Comparison of ENCODE assay signal across 35 cellular contexts in genomic region chr7:41762641-41763040, GRCh38. TPM values are rescaled to one million over a fixed set of nuclear protein-coding genes. Genes with fewer than 3 reads are reported as not detected.
"Had no signal": no experiment of that assay in that cellular context is flagged by ENCODE, and none has a peak within 500 bp of the region (broad histone marks: within the 10 kb centered on the region; RNA-seq: fewer than 3 reads in every experiment).

No MANE protein-coding gene starts in this region.

- H3K4me3 ChIP-seq: adrenal gland, body of pancreas, breast epithelium had no signal

- H3K36me3 Mint-ChIP-seq: activated CD4-positive, alpha-beta memory T cell treated with anti-CD3 and anti-CD28 coated beads for 36 hours; activated naive CD8-positive, alpha-beta T cell treated with anti-CD3 and anti-CD28 coated beads for 36 hours had no signal

- H3K4me3 Mint-ChIP-seq: activated B cell treated with CpG ODN at 0.5 μM for 24 hours; activated CD4-positive, alpha-beta memory T cell treated with anti-CD3 and anti-CD28 coated beads for 36 hours; activated CD4-positive, alpha-beta T cell treated with anti-CD3 and anti-CD28 coated beads, Interleukin-2, amount 10 ng/mL, durations not matched to agents 24 days and 14 days; activated CD8-positive, alpha-beta T cell treated with anti-CD3 and anti-CD28 coated beads for 36 hours; activated naive CD4-positive, alpha-beta T cell treated with anti-CD3 and anti-CD28 coated beads for 36 hours; activated naive CD8-positive, alpha-beta T cell treated with anti-CD3 and anti-CD28 coated beads for 36 hours; activated T-cell treated with anti-CD3 and anti-CD28 coated beads, Interleukin-2, amount 50 U/mL, for 4 hours; activated T-cell treated with anti-CD3 and anti-CD28 coated beads, Interleukin-2, amount 50 U/mL, for 72 hours; activated T-helper 1 cell treated with anti-CD3 and anti-CD28 coated beads, Interleukin-12 subunit alpha, Interleukin-12 subunit beta, Interleukin-2, Interleukin-4 antibody, amounts not matched to agents 30 ng/mL and 10 ng/mL and 1 ng/mL, durations not matched to agents 14 hours and 24 hours and 36 hours; activated T-helper 17 cell treated with anti-CD3 and anti-CD28 coated beads, Interleukin-2, amount 50 U/mL, for 72 hours; T-helper 1 cell treated with Interleukin-12 subunit alpha and Interleukin-12 subunit beta and Interleukin-4 antibody, amounts not matched to agents 30 μg/mL and 1 μg/mL, for 36 hours; T-helper 2 cell treated with Interferon-gamma antibody and Interleukin-4, amounts not matched to agents 5 μg/mL and 100 μg/mL, for 36 hours had no signal

- ATAC-seq: activated CD8-positive, alpha-beta T cell treated with anti-CD3 and anti-CD28 coated beads for 36 hours; activated naive CD4-positive, alpha-beta T cell treated with anti-CD3 and anti-CD28 coated beads, Interleukin-2, amount 50 U/mL, for 72 hours; activated T-cell treated with anti-CD3 and anti-CD28 coated beads, Interleukin-2, amount 50 U/mL, for 4 hours; activated T-cell treated with anti-CD3 and anti-CD28 coated beads, Interleukin-2, amount 50 U/mL, for 72 hours; activated T-helper 17 cell treated with anti-CD3 and anti-CD28 coated beads, Interleukin-2, amount 50 U/mL, for 72 hours; body of pancreas had no signal

- H3K9me3 Mint-ChIP-seq: activated CD8-positive, alpha-beta T cell treated with anti-CD3 and anti-CD28 coated beads for 36 hours had no signal

- H3K27ac ChIP-seq: adrenal gland, body of pancreas, brain microvascular endothelial cell, breast epithelium, VCaP had no signal

- H3K4me1 Mint-ChIP-seq: activated B cell treated with CpG ODN at 0.5 μM for 24 hours; activated CD4-positive, alpha-beta T cell treated with anti-CD3 and anti-CD28 coated beads, Interleukin-2, amount 10 ng/mL, durations not matched to agents 24 days and 14 days; activated naive CD8-positive, alpha-beta T cell treated with anti-CD3 and anti-CD28 coated beads for 36 hours; activated T-helper 17 cell treated with anti-CD3 and anti-CD28 coated beads, Interleukin-2, amount 50 U/mL, for 72 hours had no signal

- H3K4me1 ChIP-seq: adrenal gland, body of pancreas, breast epithelium had no signal

- H3K27me3 Mint-ChIP-seq: activated B cell treated with CpG ODN at 0.5 μM for 24 hours; activated CD4-positive, alpha-beta memory T cell treated with anti-CD3 and anti-CD28 coated beads for 36 hours; activated CD4-positive, alpha-beta T cell treated with anti-CD3 and anti-CD28 coated beads, Interleukin-2, amount 10 ng/mL, durations not matched to agents 24 days and 14 days; activated CD8-positive, alpha-beta T cell treated with anti-CD3 and anti-CD28 coated beads for 36 hours; activated T-helper 17 cell treated with anti-CD3 and anti-CD28 coated beads, Interleukin-2, amount 50 U/mL, for 72 hours had no signal

- H3K27ac Mint-ChIP-seq: activated B cell treated with CpG ODN at 0.5 μM for 24 hours; activated CD4-positive, alpha-beta memory T cell treated with anti-CD3 and anti-CD28 coated beads for 36 hours; activated CD4-positive, alpha-beta T cell treated with anti-CD3 and anti-CD28 coated beads, Interleukin-2, amount 10 ng/mL, durations not matched to agents 24 days and 14 days; activated CD8-positive, alpha-beta T cell treated with anti-CD3 and anti-CD28 coated beads for 36 hours; activated naive CD4-positive, alpha-beta T cell treated with anti-CD3 and anti-CD28 coated beads for 36 hours; activated naive CD4-positive, alpha-beta T cell treated with anti-CD3 and anti-CD28 coated beads, Interleukin-2, amount 50 U/mL, for 72 hours; activated naive CD8-positive, alpha-beta T cell treated with anti-CD3 and anti-CD28 coated beads for 36 hours; activated T-cell treated with anti-CD3 and anti-CD28 coated beads, Interleukin-2, amount 50 U/mL, for 72 hours; activated T-helper 1 cell treated with anti-CD3 and anti-CD28 coated beads, Interleukin-12 subunit alpha, Interleukin-12 subunit beta, Interleukin-2, Interleukin-4 antibody, amounts not matched to agents 30 ng/mL and 10 ng/mL and 1 ng/mL, durations not matched to agents 14 hours and 24 hours and 36 hours; activated T-helper 17 cell treated with anti-CD3 and anti-CD28 coated beads, Interleukin-2, amount 50 U/mL, for 72 hours; T-helper 1 cell treated with Interleukin-12 subunit alpha and Interleukin-12 subunit beta and Interleukin-4 antibody, amounts not matched to agents 30 μg/mL and 1 μg/mL, for 36 hours; T-helper 2 cell treated with Interferon-gamma antibody and Interleukin-4, amounts not matched to agents 5 μg/mL and 100 μg/mL, for 36 hours had no signal

- H3K27me3 ChIP-seq: adrenal gland, body of pancreas, brain microvascular endothelial cell, breast epithelium had no signal

- H3K9me3 ChIP-seq: adrenal gland, body of pancreas, breast epithelium had no signal

- DNase-seq: activated B cell treated with CpG ODN at 0.5 μM for 24 hours; activated CD4-positive, alpha-beta memory T cell treated with anti-CD3 and anti-CD28 coated beads for 36 hours; activated CD4-positive, alpha-beta T cell treated with anti-CD3 and anti-CD28 coated beads for 4 hours; activated CD4-positive, alpha-beta T cell treated with anti-CD3 and anti-CD28 coated beads, Interleukin-2, amount 10 ng/mL, durations not matched to agents 24 days and 14 days; activated CD4-positive, alpha-beta T cell treated with anti-CD3 and anti-CD28 coated beads, Interleukin-2, amount 50 U/mL, for 1 hour; activated CD4-positive, alpha-beta T cell treated with anti-CD3 and anti-CD28 coated beads, Interleukin-2, amount 50 U/mL, for 4 hours; activated CD4-positive, CD25-positive, alpha-beta regulatory T cell treated with anti-CD3 and anti-CD28 coated beads, Interleukin-2, amount 50 U/mL, for 72 hours; activated CD8-positive, alpha-beta memory T cell treated with anti-CD3 and anti-CD28 coated beads, Interleukin-2, amount 50 U/mL, for 4 hours; activated CD8-positive, alpha-beta T cell treated with anti-CD3 and anti-CD28 coated beads for 36 hours; activated effector memory CD4-positive, alpha-beta T cell treated with anti-CD3 and anti-CD28 coated beads, Interleukin-2, amount 50 U/mL, for 16 hours; activated gamma-delta T cell treated with Interleukin-2 at 50 U/mL for 16 hours; activated naive CD4-positive, alpha-beta T cell; activated naive CD4-positive, alpha-beta T cell treated with anti-CD3 and anti-CD28 coated beads for 36 hours; activated naive CD4-positive, alpha-beta T cell treated with anti-CD3 and anti-CD28 coated beads, Interleukin-2, amount 50 U/mL, for 16 hours; activated naive CD8-positive, alpha-beta T cell treated with anti-CD3 and anti-CD28 coated beads for 36 hours; activated T-cell treated with anti-CD3 and anti-CD28 coated beads for 4 hours; activated T-cell treated with anti-CD3 and anti-CD28 coated beads, Interleukin-2, amount 50 U/mL, for 1 hour; activated T-cell treated with anti-CD3 and anti-CD28 coated beads, Interleukin-2, amount 50 U/mL, for 4 hours; activated T-cell treated with anti-CD3 and anti-CD28 coated beads, Interleukin-2, amount 50 U/mL, for 72 hours; adrenal gland; amniotic stem cell; aorta; body of pancreas; brain microvascular endothelial cell; central memory CD4-positive, alpha-beta T cell; T-helper 1 cell; T-helper 2 cell; T-helper 9 cell had no signal

- H3K36me3 ChIP-seq: adrenal gland, brain microvascular endothelial cell, breast epithelium had no signal

RNA-seq across cellular contexts. Expression of gene INHBA, which starts 59.8 kb away (rescaled TPM):
- total RNA-seq: activated CD4-positive, alpha-beta memory T cell treated with anti-CD3 and anti-CD28 coated beads for 36 hours; activated CD8-positive, alpha-beta T cell treated with anti-CD3 and anti-CD28 coated beads for 36 hours; activated naive CD4-positive, alpha-beta T cell treated with anti-CD3 and anti-CD28 coated beads for 36 hours; activated naive CD8-positive, alpha-beta T cell treated with anti-CD3 and anti-CD28 coated beads for 36 hours; activated T-helper 17 cell treated with anti-CD3 and anti-CD28 coated beads, Interleukin-2, amount 50 U/mL, for 72 hours had no signal
